Comparison of ENCODE assay signal across 2 cellular contexts in genomic region chr1:23027352-23027907, GRCh38.
TF ChIP-seq lines count a peak whose summit lies in the region.

No MANE protein-coding gene starts in this region.

TF ChIP-seq in A549, 52 proteins besides CTCF, POLR2A, EP300 and RAD21 (continued from another document):
- TF ChIP-seq HES2 (IDR thresholded peaks at IDR 0.05) (no peak), ATOH8 (CRISPR knock-in tag; IDR thresholded peaks at IDR 0.05; ENCODE audit: low read depth) (no peak), TP53 (CRISPR knock-in tag; IDR thresholded peaks at IDR 0.05) (no peak), HEYL (CRISPR knock-in tag; IDR thresholded peaks at IDR 0.05) (no peak)
- TF ChIP-seq, protein P1, sequence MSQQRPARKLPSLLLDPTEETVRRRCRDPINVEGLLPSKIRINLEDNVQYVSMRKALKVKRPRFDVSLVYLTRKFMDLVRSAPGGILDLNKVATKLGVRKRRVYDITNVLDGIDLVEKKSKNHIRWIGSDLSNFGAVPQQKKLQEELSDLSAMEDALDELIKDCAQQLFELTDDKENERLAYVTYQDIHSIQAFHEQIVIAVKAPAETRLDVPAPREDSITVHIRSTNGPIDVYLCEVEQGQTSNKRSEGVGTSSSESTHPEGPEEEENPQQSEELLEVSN (IDR thresholded peaks at IDR 0.05; ENCODE audit: borderline replicate concordance, low read depth): no peak
TF ChIP-seq in A549: peak in this region for 0.

TF ChIP-seq in GM23338, 12 proteins besides CTCF, POLR2A, EP300 and RAD21 (continued from another document):
- TF ChIP-seq REST (IDR thresholded peaks at IDR 0.05; ENCODE audit: unreplicated experiment) (no peak), EZH2 (IDR thresholded peaks at IDR 0.05; ENCODE audit: low read depth, unreplicated experiment) (no peak), ZNF331 (CRISPR knock-in tag; IDR thresholded peaks at IDR 0.05; ENCODE audit: low read depth) (no peak), NANOG (IDR thresholded peaks at IDR 0.05; ENCODE audit: borderline replicate concordance) (no peak), CREB1 (CRISPR knock-in tag; IDR thresholded peaks at IDR 0.05; ENCODE audit: low read depth) (no peak), POLR2AphosphoS5 (IDR thresholded peaks at IDR 0.05; ENCODE audit: low read depth) (no peak)
- TF ChIP-seq, protein P2, sequence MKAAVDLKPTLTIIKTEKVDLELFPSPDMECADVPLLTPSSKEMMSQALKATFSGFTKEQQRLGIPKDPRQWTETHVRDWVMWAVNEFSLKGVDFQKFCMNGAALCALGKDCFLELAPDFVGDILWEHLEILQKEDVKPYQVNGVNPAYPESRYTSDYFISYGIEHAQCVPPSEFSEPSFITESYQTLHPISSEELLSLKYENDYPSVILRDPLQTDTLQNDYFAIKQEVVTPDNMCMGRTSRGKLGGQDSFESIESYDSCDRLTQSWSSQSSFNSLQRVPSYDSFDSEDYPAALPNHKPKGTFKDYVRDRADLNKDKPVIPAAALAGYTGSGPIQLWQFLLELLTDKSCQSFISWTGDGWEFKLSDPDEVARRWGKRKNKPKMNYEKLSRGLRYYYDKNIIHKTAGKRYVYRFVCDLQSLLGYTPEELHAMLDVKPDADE (IDR thresholded peaks at IDR 0.05): no peak
